Comparison of ENCODE assay signal across 8 cellular contexts in the genomic region with DNA sequence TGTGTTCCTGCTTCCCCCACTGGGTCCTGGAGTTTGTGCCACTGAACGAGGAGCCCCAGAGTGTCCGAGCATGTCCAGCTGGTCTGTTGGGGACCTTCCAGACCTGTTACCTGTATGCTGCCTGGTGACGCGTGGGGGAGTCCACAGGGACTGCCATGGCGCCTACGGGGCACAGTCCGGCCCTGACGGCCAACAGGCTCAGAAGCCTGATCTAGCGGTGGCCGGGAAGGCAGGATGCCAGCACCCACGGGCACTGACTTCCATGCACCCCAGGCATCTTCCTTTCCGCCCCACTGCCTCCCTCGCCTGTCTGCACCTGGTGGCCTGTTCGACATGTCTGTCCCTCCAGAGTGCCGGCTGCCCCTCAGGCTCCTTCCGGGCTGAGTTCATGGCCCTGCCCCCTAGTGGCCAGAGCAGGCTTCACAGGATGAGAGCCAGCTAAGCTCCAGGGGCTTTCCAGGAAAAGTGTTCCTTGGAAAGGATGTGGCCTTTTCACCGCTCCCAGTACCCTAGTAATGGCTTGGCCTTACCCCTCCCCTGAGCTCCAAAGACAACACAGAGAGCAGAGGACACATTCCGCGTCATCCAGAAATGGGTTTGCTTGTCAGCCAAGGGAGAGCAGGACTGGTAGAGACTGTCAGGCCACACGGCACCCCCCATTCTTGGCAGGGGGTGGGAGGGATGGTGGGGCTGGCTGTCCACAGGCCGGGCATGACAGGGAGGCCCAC. TPM values are rescaled to one million over a fixed set of nuclear protein-coding genes. Genes with fewer than 3 reads are reported as not detected.
DNase-seq lines count a peak whose midpoint lies in the region; ATAC-seq lines count a peak whose summit lies in the region.

No MANE protein-coding gene starts in this region.

- no peak overlapping the region for H3K27ac Mint-ChIP-seq in activated T-helper 17 cell treated with anti-CD3 and anti-CD28 coated beads, Interleukin-2, amount 50 U/mL, for 72 hours

- peak overlapping the region; percentile 28 for H3K4me3 Mint-ChIP-seq in activated T-helper 17 cell treated with anti-CD3 and anti-CD28 coated beads, Interleukin-2, amount 50 U/mL, for 72 hours

- H3K4me1 Mint-ChIP-seq in activated T-helper 17 cell treated with anti-CD3 and anti-CD28 coated beads, Interleukin-2, amount 50 U/mL, for 72 hours = peaks cover 3% of the 10 kb centered on the region

- H3K9me3 Mint-ChIP-seq in activated T-helper 17 cell treated with anti-CD3 and anti-CD28 coated beads, Interleukin-2, amount 50 U/mL, for 72 hours = no peaks in the 10 kb centered on the region

- H3K36me3 Mint-ChIP-seq in activated T-helper 17 cell treated with anti-CD3 and anti-CD28 coated beads, Interleukin-2, amount 50 U/mL, for 72 hours (ENCODE audit: low read depth) = no peaks in the 10 kb centered on the region

- H3K27me3 Mint-ChIP-seq in activated T-helper 17 cell treated with anti-CD3 and anti-CD28 coated beads, Interleukin-2, amount 50 U/mL, for 72 hours = no peaks in the 10 kb centered on the region

- peak in 3 of 4 experiments; percentile 15 to 45 (median 21) for DNase-seq in activated CD4-positive, CD25-positive, alpha-beta regulatory T cell (lab: John Stamatoyannopoulos, UW)
- peak; percentile 85 for DNase-seq in OCI-M1 (lab: John Stamatoyannopoulos, UW)
- peak; percentile 41 for DNase-seq in germinal center (ENCODE audit: low spot score)
- peak; percentile 39 for DNase-seq in renal cortical epithelial cell (ENCODE audit: low read depth)
- DNase-seq in cortex of kidney (lab: John Stamatoyannopoulos, UW) = no peak

- no peak for ATAC-seq in activated CD4-positive, CD25-positive, alpha-beta regulatory T cell treated with anti-CD3 and anti-CD28 coated beads, Interleukin-2, amount 50 U/mL, for 24 hours
- ATAC-seq in activated T-helper 17 cell treated with anti-CD3 and anti-CD28 coated beads, Interleukin-2, amount 50 U/mL, for 72 hours (replicated peaks) = peak; percentile 67
- ATAC-seq in HG02981 (IDR thresholded peaks at IDR 0.05; ENCODE audit: unreplicated experiment) = no peak

RNA-seq across cellular contexts. Expression of a gene that starts 35.7 kb away (rescaled TPM):
- 10 to 100 TPM; 22.4 to 31.1 TPM for total RNA-seq in activated T-helper 17 cell treated with anti-CD3 and anti-CD28 coated beads, Interleukin-2, amount 50 U/mL, for 72 hours
- total RNA-seq in renal cortical epithelial cell = 102 and 121 TPM in 2 replicates

RNA-seq across cellular contexts. Expression of a gene that starts 50.9 kb away (rescaled TPM):
- total RNA-seq in activated T-helper 17 cell treated with anti-CD3 and anti-CD28 coated beads, Interleukin-2, amount 50 U/mL, for 72 hours = under 1 TPM; 0.69 to 0.82 TPM
- total RNA-seq in renal cortical epithelial cell = 2.4 and 3.9 TPM in 2 replicates

RNA-seq across cellular contexts. Expression of a gene that starts 51.8 kb away (rescaled TPM):
- 1 to 10 TPM in 1 of 2 donors, not detected in 1; 1.3 TPM for total RNA-seq in activated T-helper 17 cell treated with anti-CD3 and anti-CD28 coated beads, Interleukin-2, amount 50 U/mL, for 72 hours
- total RNA-seq in renal cortical epithelial cell = 0.10 TPM in 1 of 2 replicates, not detected in the other
